In the genomic region with DNA sequence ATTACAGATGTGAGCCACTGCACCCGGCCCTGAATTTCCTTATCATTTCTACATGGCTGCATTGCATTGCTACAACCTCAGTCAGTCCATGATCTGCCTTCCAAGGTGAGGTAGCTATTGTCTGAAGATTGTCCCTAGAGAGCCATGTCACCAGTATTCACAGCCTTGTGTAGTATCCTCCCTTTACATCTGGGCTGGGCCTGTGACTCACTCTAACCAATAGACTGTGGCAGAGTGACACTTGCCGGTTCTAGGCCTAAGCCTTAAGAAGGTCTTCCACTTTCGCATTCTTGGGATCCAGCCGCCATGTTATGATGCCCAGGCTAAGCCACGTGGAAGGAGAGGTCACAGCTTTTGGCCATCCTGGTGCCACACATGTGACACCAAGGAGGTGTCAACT, we compare ENCODE assay signal across 1 cellular context.
TF ChIP-seq lines count a peak whose summit lies in the region.

No MANE protein-coding gene starts in this region.

TF ChIP-seq in K562, 482 proteins besides CTCF, POLR2A, EP300 and RAD21:
- no peak for TF ChIP-seq ATF1 (CRISPR knock-in tag; IDR thresholded peaks at IDR 0.05)
- TF ChIP-seq ATF1 (tag; IDR thresholded peaks at IDR 0.05): no peak
- TF ChIP-seq FOSL1 (tag; conservative IDR thresholded peaks at IDR 0.05): 0 out of 2 replicates have a peak, but pooled peaks have one; percentile 31
- TF ChIP-seq ZNF175 (CRISPR knock-in tag; IDR thresholded peaks at IDR 0.05; ENCODE audit: low read depth): peak; percentile 72
